ENCODE assay signal across 29 cellular contexts in the genomic region with DNA sequence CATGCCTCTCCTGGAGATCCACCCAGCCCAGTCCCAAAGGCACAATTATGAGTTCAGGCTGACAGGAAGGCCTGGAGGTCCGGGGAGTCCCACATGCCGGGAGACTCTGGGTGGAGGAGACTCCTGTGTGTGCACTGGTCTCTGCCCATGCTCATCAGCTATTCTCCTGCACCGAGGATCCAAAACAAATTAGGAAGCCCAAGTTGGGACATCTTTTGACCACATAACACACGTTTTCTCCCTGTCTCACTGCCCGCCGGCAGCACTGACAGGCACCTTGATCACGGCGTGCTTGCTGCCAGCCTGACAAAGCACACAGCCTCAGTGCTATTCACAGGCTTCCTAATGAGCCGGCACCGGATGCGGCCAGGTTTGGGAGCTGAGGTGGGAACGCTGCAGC.
DNase-seq lines count a peak whose midpoint lies in the region; ATAC-seq, FAIRE-seq and TF ChIP-seq lines count a peak whose summit lies in the region.
"Had no signal": no experiment of that assay in that cellular context is flagged by ENCODE, and none has a peak within 500 bp of the region (broad histone marks: within the 10 kb centered on the region; RNA-seq: fewer than 3 reads in every experiment).

No MANE protein-coding gene starts in this region.

- H3K4me3 Mint-ChIP-seq in endodermal cell (no peak overlapping the region), neural crest cell (no peak overlapping the region), type B pancreatic cell (no peak overlapping the region)
- H3K4me3 Mint-ChIP-seq in stimulated activated naive CD8-positive, alpha-beta T cell treated with anti-CD3 and anti-CD28 coated beads, Interleukin-15, amount 100 ng/mL, for 72 hours = no peak overlapping the region
- no peak overlapping the region for H3K4me3 Mint-ChIP-seq in activated T-cell treated with anti-CD3 and anti-CD28 coated beads, Interleukin-2, amount 50 U/mL, for 4 hours
- H3K4me3 Mint-ChIP-seq: CD14-positive monocyte; CD4-positive, alpha-beta memory T cell; CD4-positive, CD25-positive, alpha-beta regulatory T cell; CD8-positive, alpha-beta memory T cell had no signal

- H3K9me3 ChIP-seq in endodermal cell (ENCODE audit: control insufficient read depth, low read length) = peaks cover 91% of the 10 kb centered on the region
- H3K9me3 ChIP-seq in kidney (ENCODE audit: control insufficient read depth in 1 of 2, low read length in 2 of 2) = peaks cover 0 to 17% of the 10 kb centered on the region in 2 donors
- H3K9me3 ChIP-seq: BE2C had no signal

- no peak for FAIRE-seq in kidney (lab: Jason Lieb, UNC)
- FAIRE-seq: A204.1, GM12878, GM12892, GM18507 had no signal

- 78 to 84% methylated on average over 3 to 12 of the region's 12 CpGs for WGBS in endodermal cell (ENCODE audit: insufficient coverage in 1 of 2, insufficient read length in 1 of 2), 2 experiments

- no peak for ATAC-seq in stimulated activated naive CD8-positive, alpha-beta T cell treated with anti-CD3 and anti-CD28 coated beads, Interleukin-15, amount 100 ng/mL, for 72 hours
- ATAC-seq in activated T-cell treated with anti-CD3 and anti-CD28 coated beads, Interleukin-2, amount 50 U/mL, for 4 hours = no peak
- ATAC-seq: GM12878 had no signal

- H3K36me3 Mint-ChIP-seq in endodermal cell (ENCODE audit: low read depth) = peaks cover 9% of the 10 kb centered on the region
- H3K36me3 Mint-ChIP-seq in neural crest cell (ENCODE audit: low read depth) = peaks cover 20% of the 10 kb centered on the region
- H3K36me3 Mint-ChIP-seq in type B pancreatic cell = peaks cover 8% of the 10 kb centered on the region
- H3K36me3 Mint-ChIP-seq in activated T-cell treated with anti-CD3 and anti-CD28 coated beads, Interleukin-2, amount 50 U/mL, for 4 hours (ENCODE audit: insufficient read depth) = no peaks in the 10 kb centered on the region
- H3K36me3 Mint-ChIP-seq: CD14-positive monocyte; CD4-positive, alpha-beta memory T cell; CD4-positive, CD25-positive, alpha-beta regulatory T cell had no signal

- H3K27ac ChIP-seq in endodermal cell (ENCODE audit: low read depth, low read length) (no peak overlapping the region), kidney (ENCODE audit: low read depth in 2 of 2, low read length in 2 of 2) (no peak overlapping the region)
- H3K27ac ChIP-seq: BLaER1 had no signal

- H3K4me1 Mint-ChIP-seq in endodermal cell (no peaks in the 10 kb centered on the region), neural crest cell (peaks cover 4% of the 10 kb centered on the region), type B pancreatic cell (ENCODE audit: unreplicated experiment) (no peaks in the 10 kb centered on the region)
- no peaks in the 10 kb centered on the region for H3K4me1 Mint-ChIP-seq in stimulated activated naive CD8-positive, alpha-beta T cell treated with anti-CD3 and anti-CD28 coated beads, Interleukin-15, amount 100 ng/mL, for 72 hours
- H3K4me1 Mint-ChIP-seq in activated T-cell treated with anti-CD3 and anti-CD28 coated beads, Interleukin-2, amount 50 U/mL, for 4 hours (ENCODE audit: low read depth) = no peaks in the 10 kb centered on the region
- H3K4me1 Mint-ChIP-seq: CD14-positive monocyte; CD4-positive, alpha-beta memory T cell; CD4-positive, CD25-positive, alpha-beta regulatory T cell; CD8-positive, alpha-beta memory T cell had no signal

- H3K4me3 ChIP-seq in endodermal cell (ENCODE audit: low read length) = peak overlapping the region; percentile 35
- no peak overlapping the region for H3K4me3 ChIP-seq in kidney (ENCODE audit: low read length in 2 of 2)
- H3K4me3 ChIP-seq: BLaER1, GM12878 had no signal

- H3K4me1 ChIP-seq in endodermal cell (ENCODE audit: control insufficient read depth, insufficient read depth, low read length) (no peaks in the 10 kb centered on the region), kidney (ENCODE audit: control insufficient read depth in 1 of 2, insufficient read depth in 1 of 2, low read depth in 1 of 2, low read length in 2 of 2) (no peaks in the 10 kb centered on the region)
- H3K4me1 ChIP-seq: BE2C, BLaER1 had no signal

- peaks cover 65% of the 10 kb centered on the region for H3K9me3 Mint-ChIP-seq in endodermal cell
- peaks cover 24% of the 10 kb centered on the region for H3K9me3 Mint-ChIP-seq in neural crest cell
- H3K9me3 Mint-ChIP-seq in type B pancreatic cell = peaks cover 14% of the 10 kb centered on the region
- H3K9me3 Mint-ChIP-seq in stimulated activated naive CD8-positive, alpha-beta T cell treated with anti-CD3 and anti-CD28 coated beads, Interleukin-15, amount 100 ng/mL, for 72 hours = peaks cover 21 to 30% of the 10 kb centered on the region in 2 donors
- peaks cover 28% of the 10 kb centered on the region for H3K9me3 Mint-ChIP-seq in activated T-cell treated with anti-CD3 and anti-CD28 coated beads, Interleukin-2, amount 50 U/mL, for 4 hours

- H3K27ac Mint-ChIP-seq in endodermal cell (no peak overlapping the region), neural crest cell (ENCODE audit: unreplicated experiment) (peak overlapping the region; percentile 62), type B pancreatic cell (no peak overlapping the region)
- H3K27ac Mint-ChIP-seq in stimulated activated naive CD8-positive, alpha-beta T cell treated with anti-CD3 and anti-CD28 coated beads, Interleukin-15, amount 100 ng/mL, for 72 hours = no peak overlapping the region
- H3K27ac Mint-ChIP-seq: CD14-positive monocyte; CD4-positive, alpha-beta memory T cell; CD4-positive, CD25-positive, alpha-beta regulatory T cell had no signal

- H3K36me3 ChIP-seq in endodermal cell (ENCODE audit: control insufficient read depth, insufficient read depth, low read length) (no peaks in the 10 kb centered on the region), kidney (ENCODE audit: control insufficient read depth in 1 of 2, insufficient read depth in 2 of 2, low read length in 2 of 2) (no peaks in the 10 kb centered on the region)
- H3K36me3 ChIP-seq: BE2C, BLaER1 had no signal

- DNase-seq in endodermal cell = no peak
- peak; percentile 32 for DNase-seq in kidney
- DNase-seq in neural crest cell (ENCODE audit: low read depth, low spot score) = no peak
- DNase-seq in type B pancreatic cell (ENCODE audit: extremely low spot score, unreplicated experiment) = peak; percentile 40
- no peak for DNase-seq in NCI-H1092 (lab: John Stamatoyannopoulos, UW)
- no peak for DNase-seq in NCI-H774 (lab: John Stamatoyannopoulos, UW)
- DNase-seq in stimulated activated naive CD8-positive, alpha-beta T cell treated with anti-CD3 and anti-CD28 coated beads, Interleukin-15, amount 100 ng/mL, for 72 hours = no peak
- no peak for DNase-seq in activated T-cell treated with anti-CD3 and anti-CD28 coated beads, Interleukin-2, amount 50 U/mL, for 4 hours
- DNase-seq: 8988T; ACHN; BE2C; C1 segment of cervical spinal cord; CD4-positive, alpha-beta memory T cell; CD4-positive, CD25-positive, alpha-beta regulatory T cell; CD8-positive, alpha-beta memory T cell; COR-L47; DMS 273 treated with DMSO at 0.1 percent for 48 hours; DMS153; DMS53; DMS79; DND-41; EL; GDM1 had no signal

- intact Hi-C loops in kidney (cut with DNase I) = no loop called here

- no peak overlapping the region for H3K9ac ChIP-seq in endodermal cell (ENCODE audit: extremely low read depth, low read length, poor library complexity, severe bottlenecking)
- no peak overlapping the region for H3K9ac ChIP-seq in kidney (ENCODE audit: low read length in 2 of 2)
- H3K9ac ChIP-seq: BLaER1 had no signal

- no peaks in the 10 kb centered on the region for H3K27me3 Mint-ChIP-seq in endodermal cell (ENCODE audit: insufficient read depth)
- H3K27me3 Mint-ChIP-seq in neural crest cell (ENCODE audit: low read depth) = no peaks in the 10 kb centered on the region
- no peaks in the 10 kb centered on the region for H3K27me3 Mint-ChIP-seq in type B pancreatic cell
- no peaks in the 10 kb centered on the region for H3K27me3 Mint-ChIP-seq in stimulated activated naive CD8-positive, alpha-beta T cell treated with anti-CD3 and anti-CD28 coated beads, Interleukin-15, amount 100 ng/mL, for 72 hours
- H3K27me3 Mint-ChIP-seq in activated T-cell treated with anti-CD3 and anti-CD28 coated beads, Interleukin-2, amount 50 U/mL, for 4 hours (ENCODE audit: low read depth) = no peaks in the 10 kb centered on the region

- TF ChIP-seq CTCF in endodermal cell (conservative IDR thresholded peaks at IDR 0.05) (no peak), kidney (IDR thresholded peaks at IDR 0.05; ENCODE audit: borderline replicate concordance, extremely low read depth, insufficient read depth) (no peak), neural crest cell (conservative IDR thresholded peaks at IDR 0.05) (no peak), type B pancreatic cell (conservative IDR thresholded peaks at IDR 0.05) (no peak)

- no peaks in the 10 kb centered on the region for H3K27me3 ChIP-seq in endodermal cell (ENCODE audit: control insufficient read depth, insufficient read depth, low read length, poor library complexity, severe bottlenecking)
- H3K27me3 ChIP-seq: BE2C, BLaER1 had no signal

Comparison
In these comparisons a context has a peak if more than half of its experiments do, and no peak if none do; other contexts are left out.
1. DNase-seq: peak in kidney (single experiment) and type B pancreatic cell (single experiment); none in endodermal cell (single experiment), neural crest cell (single experiment), NCI-H1092 (single experiment), NCI-H774 (single experiment), stimulated activated naive CD8-positive, alpha-beta T cell treated with anti-CD3 and anti-CD28 coated beads, Interleukin-15, amount 100 ng/mL, for 72 hours (0 of 2) and activated T-cell treated with anti-CD3 and anti-CD28 coated beads, Interleukin-2, amount 50 U/mL, for 4 hours (single experiment).